ENCODE assay signal across 27 cellular contexts in the genomic region with DNA sequence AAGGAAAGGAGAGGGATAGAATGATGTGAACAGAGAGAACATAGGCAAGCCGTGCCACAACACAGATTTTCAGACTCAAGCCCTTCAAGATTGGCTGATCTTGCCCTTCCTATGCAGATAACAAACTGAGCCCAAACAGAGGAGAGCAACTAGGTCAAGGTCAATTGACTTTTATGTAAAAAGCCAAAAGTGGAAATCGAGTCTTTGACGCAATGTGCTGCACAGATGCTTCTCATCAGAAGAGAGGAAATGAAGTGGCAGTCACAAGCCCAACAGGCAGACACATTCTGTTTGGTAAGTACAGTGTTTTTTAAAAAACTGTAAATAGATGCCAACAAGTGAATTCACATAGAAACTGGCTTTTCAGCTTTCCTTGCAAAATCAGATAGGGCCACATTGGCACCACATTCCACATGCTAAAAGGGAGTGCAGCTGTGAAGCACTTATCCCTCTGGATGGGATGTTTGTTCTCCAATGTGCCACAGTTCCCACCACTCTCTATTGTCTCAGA.
"Had no signal": no experiment of that assay in that cellular context is flagged by ENCODE, and none has a peak within 500 bp of the region (broad histone marks: within the 10 kb centered on the region; RNA-seq: fewer than 3 reads in every experiment).

No MANE protein-coding gene starts in this region.

- ATAC-seq: activated T-cell treated with anti-CD3 and anti-CD28 coated beads, Interleukin-2, amount 50 U/mL, for 72 hours; gastroesophageal sphincter; left cardiac atrium; lower lobe of right lung; naive thymus-derived CD8-positive, alpha-beta T cell; stimulated activated naive B cell treated with anti-CD40 and anti-IgM and Interleukin-4, amounts not matched to agents 10 μg/mL and 1 μg/mL and 100 μg/mL, for 72 hours had no signal

- DNase-seq: activated CD4-positive, alpha-beta T cell treated with anti-CD3 and anti-CD28 coated beads for 4 hours; activated CD4-positive, alpha-beta T cell treated with anti-CD3 and anti-CD28 coated beads, Interleukin-2, amount 50 U/mL, for 4 hours; activated naive CD4-positive, alpha-beta T cell; activated T-cell treated with anti-CD3 and anti-CD28 coated beads for 4 hours; activated T-cell treated with anti-CD3 and anti-CD28 coated beads, Interleukin-2, amount 50 U/mL, for 72 hours; anterior cingulate cortex; colonic mucosa; effector CD8-positive, alpha-beta T cell; left cardiac atrium; lower lobe of right lung; mesenchymal stem cell; naive thymus-derived CD8-positive, alpha-beta T cell; stimulated activated CD4-positive, alpha-beta T cell treated with anti-CD3 and anti-CD28 coated beads, Interleukin-15, amount 100 ng/mL, for 24 hours; stimulated activated CD4-positive, alpha-beta T cell treated with anti-CD3 and anti-CD28 coated beads, Interleukin-2, amount 100 ng/mL, for 24 hours; stimulated activated naive B cell treated with anti-CD40 and anti-IgM and Interleukin-4, amounts not matched to agents 10 μg/mL and 1 μg/mL and 100 μg/mL, for 72 hours; stomach; T-helper 9 cell; thyroid gland; upper lobe of left lung had no signal

- H3K36me3 Mint-ChIP-seq: activated naive CD8-positive, alpha-beta T cell; naive thymus-derived CD8-positive, alpha-beta T cell; neural progenitor cell; stimulated activated naive B cell treated with anti-CD40 and anti-IgM and Interleukin-4, amounts not matched to agents 10 μg/mL and 1 μg/mL and 100 μg/mL, for 72 hours had no signal

- H3K36me3 ChIP-seq: colonic mucosa, lower lobe of right lung, neural progenitor cell, right atrium auricular region, stomach, thyroid gland, upper lobe of left lung, vagina had no signal

- H3K27me3 ChIP-seq: colonic mucosa, gastroesophageal sphincter, hepatocyte, neural progenitor cell, right atrium auricular region, stomach, thyroid gland, upper lobe of left lung, vagina had no signal

- H3K4me3 ChIP-seq: colonic mucosa, gastroesophageal sphincter, hepatocyte, lower lobe of right lung, neural progenitor cell, right atrium auricular region, stomach, thyroid gland, upper lobe of left lung, vagina had no signal

- H3K27ac ChIP-seq: colonic mucosa, epithelial cell of prostate, gastroesophageal sphincter, hepatocyte, lower lobe of right lung, neural progenitor cell, right atrium auricular region, stomach, thyroid gland, upper lobe of left lung, vagina, VCaP had no signal

- H3K9me3 ChIP-seq: colonic mucosa, gastroesophageal sphincter, lower lobe of right lung, right atrium auricular region, stomach, thyroid gland, upper lobe of left lung, vagina had no signal

- H3K4me3 Mint-ChIP-seq: activated naive CD8-positive, alpha-beta T cell; activated T-cell treated with anti-CD3 and anti-CD28 coated beads, Interleukin-2, amount 50 U/mL, for 72 hours; naive thymus-derived CD8-positive, alpha-beta T cell; neural progenitor cell; stimulated activated naive B cell treated with anti-CD40 and anti-IgM and Interleukin-4, amounts not matched to agents 10 μg/mL and 1 μg/mL and 100 μg/mL, for 72 hours had no signal

- H3K4me1 Mint-ChIP-seq: stimulated activated naive B cell treated with anti-CD40 and anti-IgM and Interleukin-4, amounts not matched to agents 10 μg/mL and 1 μg/mL and 100 μg/mL, for 72 hours had no signal

- H3K9me3 Mint-ChIP-seq: activated T-cell treated with anti-CD3 and anti-CD28 coated beads, Interleukin-2, amount 50 U/mL, for 72 hours; naive thymus-derived CD8-positive, alpha-beta T cell; neural progenitor cell; stimulated activated naive B cell treated with anti-CD40 and anti-IgM and Interleukin-4, amounts not matched to agents 10 μg/mL and 1 μg/mL and 100 μg/mL, for 72 hours had no signal

- H3K4me1 ChIP-seq: colonic mucosa, neural progenitor cell, right atrium auricular region, thyroid gland, vagina had no signal

- H3K27ac Mint-ChIP-seq: activated naive CD8-positive, alpha-beta T cell; activated T-cell treated with anti-CD3 and anti-CD28 coated beads, Interleukin-2, amount 50 U/mL, for 72 hours; neural progenitor cell; stimulated activated naive B cell treated with anti-CD40 and anti-IgM and Interleukin-4, amounts not matched to agents 10 μg/mL and 1 μg/mL and 100 μg/mL, for 72 hours had no signal
